Comparison of ENCODE assay signal across 1 cellular context in the genomic region with DNA sequence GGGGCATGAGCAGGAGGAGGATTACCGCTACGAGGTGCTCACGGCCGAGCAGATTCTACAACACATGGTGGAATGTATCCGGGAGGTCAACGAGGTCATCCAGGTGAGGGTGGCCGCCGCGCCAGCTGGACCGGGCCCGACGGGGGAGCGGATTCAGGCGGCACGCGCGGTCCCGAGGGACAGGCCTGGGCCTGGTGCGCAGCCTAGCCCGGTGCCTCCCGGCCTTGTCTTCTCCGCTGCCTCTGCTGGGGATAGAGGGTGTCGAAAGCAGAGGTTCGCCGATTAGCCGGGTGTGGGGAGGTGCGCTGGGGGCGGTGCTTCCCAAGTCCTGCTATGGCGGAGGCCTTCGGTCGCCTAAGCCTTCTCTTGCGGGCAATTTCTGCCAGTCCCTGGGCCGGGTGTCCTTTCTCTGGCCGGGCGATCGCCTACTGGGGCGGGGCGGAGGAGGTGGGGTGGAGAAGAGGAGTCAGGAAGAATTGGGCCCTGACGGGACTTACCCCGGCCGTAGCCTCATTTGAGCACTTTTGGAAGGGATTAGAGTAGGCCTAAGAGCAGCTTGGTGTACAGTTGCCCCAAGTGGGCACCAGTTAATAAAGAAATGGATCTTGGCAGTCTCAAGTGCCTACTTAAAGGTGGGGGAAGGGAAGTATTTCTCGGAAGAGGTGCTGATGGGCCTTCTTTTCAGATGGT.
TF ChIP-seq lines count a peak whose summit lies in the region.

No MANE protein-coding gene starts in this region.

TF ChIP-seq in HepG2, 621 proteins besides CTCF, POLR2A, EP300 and RAD21 (continued from another document and continues in another):
- TF ChIP-seq, protein P1, sequence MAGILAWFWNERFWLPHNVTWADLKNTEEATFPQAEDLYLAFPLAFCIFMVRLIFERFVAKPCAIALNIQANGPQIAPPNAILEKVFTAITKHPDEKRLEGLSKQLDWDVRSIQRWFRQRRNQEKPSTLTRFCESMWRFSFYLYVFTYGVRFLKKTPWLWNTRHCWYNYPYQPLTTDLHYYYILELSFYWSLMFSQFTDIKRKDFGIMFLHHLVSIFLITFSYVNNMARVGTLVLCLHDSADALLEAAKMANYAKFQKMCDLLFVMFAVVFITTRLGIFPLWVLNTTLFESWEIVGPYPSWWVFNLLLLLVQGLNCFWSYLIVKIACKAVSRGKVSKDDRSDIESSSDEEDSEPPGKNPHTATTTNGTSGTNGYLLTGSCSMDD (CRISPR knock-in tag; IDR thresholded peaks at IDR 0.05): no peak
- TF ChIP-seq ZNF709 (CRISPR knock-in tag; IDR thresholded peaks at IDR 0.05): no peak
- TF ChIP-seq ZC3H4 (CRISPR knock-in tag; IDR thresholded peaks at IDR 0.05; ENCODE audit: borderline replicate concordance): no peak
- TF ChIP-seq REPIN1 (CRISPR knock-in tag; IDR thresholded peaks at IDR 0.05; ENCODE audit: borderline replicate concordance, low read depth): no peak
- TF ChIP-seq ARID5B (CRISPR knock-in tag; IDR thresholded peaks at IDR 0.05): peak; percentile 17; the same call in 1 of the 2 replicates
- no peak for TF ChIP-seq ZNF781 (CRISPR knock-in tag; IDR thresholded peaks at IDR 0.05; ENCODE audit: borderline replicate concordance, not compliant biosample characterization)
- TF ChIP-seq MED1 (CRISPR knock-in tag; IDR thresholded peaks at IDR 0.05): 0 out of 2 replicates have a peak, but pooled peaks have one; percentile 42
- peak; percentile 66; the same call in 1 of the 2 replicates for TF ChIP-seq TAF1 (CRISPR knock-in tag; IDR thresholded peaks at IDR 0.05)
- TF ChIP-seq TBP (CRISPR knock-in tag; IDR thresholded peaks at IDR 0.05): no peak
- 0 out of 2 replicates have a peak, but pooled peaks have one; percentile 30 for TF ChIP-seq HOXD1 (CRISPR knock-in tag; IDR thresholded peaks at IDR 0.05)
- no peak for TF ChIP-seq ZNF563 (CRISPR knock-in tag; IDR thresholded peaks at IDR 0.05)
- TF ChIP-seq ZNF598 (CRISPR knock-in tag; IDR thresholded peaks at IDR 0.05; ENCODE audit: borderline replicate concordance): peak; percentile 53; the same call in 1 of the 2 replicates
- no peak; the same call in 1 of the 2 replicates for TF ChIP-seq PHF20 (CRISPR knock-in tag; IDR thresholded peaks at IDR 0.05)
- no peak for TF ChIP-seq HNRNPK (IDR thresholded peaks at IDR 0.05; ENCODE audit: low read depth, low read length, poor library complexity, severe bottlenecking)
- TF ChIP-seq ZNF780A (CRISPR knock-in tag; IDR thresholded peaks at IDR 0.05): no peak
- 0 out of 2 replicates have a peak, but pooled peaks have one; percentile 25 for TF ChIP-seq ZIK1 (CRISPR knock-in tag; IDR thresholded peaks at IDR 0.05; ENCODE audit: borderline replicate concordance, low read depth)
- TF ChIP-seq, protein P2, sequence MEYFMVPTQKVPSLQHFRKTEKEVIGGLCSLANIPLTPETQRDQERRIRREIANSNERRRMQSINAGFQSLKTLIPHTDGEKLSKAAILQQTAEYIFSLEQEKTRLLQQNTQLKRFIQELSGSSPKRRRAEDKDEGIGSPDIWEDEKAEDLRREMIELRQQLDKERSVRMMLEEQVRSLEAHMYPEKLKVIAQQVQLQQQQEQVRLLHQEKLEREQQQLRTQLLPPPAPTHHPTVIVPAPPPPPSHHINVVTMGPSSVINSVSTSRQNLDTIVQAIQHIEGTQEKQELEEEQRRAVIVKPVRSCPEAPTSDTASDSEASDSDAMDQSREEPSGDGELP (IDR thresholded peaks at IDR 0.05; ENCODE audit: borderline replicate concordance, low read depth): peak; percentile 41; the same call in 1 of the 2 replicates
- no peak for TF ChIP-seq KAT8 (CRISPR knock-in tag; IDR thresholded peaks at IDR 0.05)
- TF ChIP-seq GTF3A (CRISPR knock-in tag; conservative IDR thresholded peaks at IDR 0.05): 0 out of 2 replicates have a peak, but pooled peaks have one; percentile 10
- TF ChIP-seq ZNF674 (CRISPR knock-in tag; IDR thresholded peaks at IDR 0.05; ENCODE audit: low read depth): 0 out of 2 replicates have a peak, but pooled peaks have one; percentile 11
- TF ChIP-seq HDAC1 (CRISPR knock-in tag; IDR thresholded peaks at IDR 0.05): 0 out of 2 replicates have a peak, but pooled peaks have one; percentile 20
- TF ChIP-seq, protein P3, sequence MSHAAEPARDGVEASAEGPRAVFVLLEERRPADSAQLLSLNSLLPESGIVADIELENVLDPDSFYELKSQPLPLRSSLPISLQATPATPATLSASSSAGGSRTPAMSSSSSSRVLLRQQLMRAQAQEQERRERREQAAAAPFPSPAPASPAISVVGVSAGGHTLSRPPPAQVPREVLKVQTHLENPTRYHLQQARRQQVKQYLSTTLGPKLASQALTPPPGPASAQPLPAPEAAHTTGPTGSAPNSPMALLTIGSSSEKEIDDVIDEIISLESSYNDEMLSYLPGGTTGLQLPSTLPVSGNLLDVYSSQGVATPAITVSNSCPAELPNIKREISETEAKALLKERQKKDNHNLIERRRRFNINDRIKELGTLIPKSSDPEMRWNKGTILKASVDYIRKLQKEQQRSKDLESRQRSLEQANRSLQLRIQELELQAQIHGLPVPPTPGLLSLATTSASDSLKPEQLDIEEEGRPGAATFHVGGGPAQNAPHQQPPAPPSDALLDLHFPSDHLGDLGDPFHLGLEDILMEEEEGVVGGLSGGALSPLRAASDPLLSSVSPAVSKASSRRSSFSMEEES (CRISPR knock-in tag; IDR thresholded peaks at IDR 0.05): no peak
- TF ChIP-seq, protein P4, sequence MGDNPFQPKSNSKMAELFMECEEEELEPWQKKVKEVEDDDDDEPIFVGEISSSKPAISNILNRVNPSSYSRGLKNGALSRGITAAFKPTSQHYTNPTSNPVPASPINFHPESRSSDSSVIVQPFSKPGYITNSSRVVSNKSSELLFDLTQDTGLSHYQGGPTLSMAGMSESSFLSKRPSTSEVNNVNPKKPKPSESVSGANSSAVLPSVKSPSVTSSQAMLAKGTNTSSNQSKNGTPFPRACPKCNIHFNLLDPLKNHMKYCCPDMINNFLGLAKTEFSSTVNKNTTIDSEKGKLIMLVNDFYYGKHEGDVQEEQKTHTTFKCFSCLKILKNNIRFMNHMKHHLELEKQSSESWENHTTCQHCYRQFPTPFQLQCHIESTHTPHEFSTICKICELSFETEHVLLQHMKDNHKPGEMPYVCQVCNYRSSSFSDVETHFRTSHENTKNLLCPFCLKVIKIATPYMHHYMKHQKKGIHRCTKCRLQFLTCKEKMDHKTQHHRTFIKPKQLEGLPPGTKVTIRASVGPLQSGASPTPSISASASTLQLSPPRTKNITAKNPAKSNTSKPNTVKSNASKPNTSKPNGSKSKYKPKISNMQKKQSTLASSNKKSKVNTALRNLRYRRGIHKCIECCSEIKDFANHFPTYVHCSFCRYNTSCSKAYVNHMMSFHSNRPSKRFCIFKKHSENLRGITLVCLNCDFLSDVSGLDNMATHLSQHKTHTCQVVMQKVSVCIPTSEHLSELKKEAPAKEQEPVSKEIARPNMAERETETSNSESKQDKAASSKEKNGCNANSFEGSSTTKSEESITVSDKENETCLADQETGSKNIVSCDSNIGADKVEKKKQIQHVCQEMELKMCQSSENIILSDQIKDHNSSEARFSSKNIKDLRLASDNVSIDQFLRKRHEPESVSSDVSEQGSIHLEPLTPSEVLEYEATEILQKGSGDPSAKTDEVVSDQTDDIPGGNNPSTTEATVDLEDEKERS (CRISPR knock-in tag; IDR thresholded peaks at IDR 0.05): no peak
- 0 out of 2 replicates have a peak, but pooled peaks have one; percentile 21 for TF ChIP-seq CSRNP1 (CRISPR knock-in tag; IDR thresholded peaks at IDR 0.05)
- TF ChIP-seq ZNF672 (CRISPR knock-in tag; IDR thresholded peaks at IDR 0.05): no peak
- no peak for TF ChIP-seq GPBP1L1 (CRISPR knock-in tag; IDR thresholded peaks at IDR 0.05)
- no peak for TF ChIP-seq HNF1A (IDR thresholded peaks at IDR 0.05; ENCODE audit: low read depth)
- TF ChIP-seq HNF1A (CRISPR knock-in tag; IDR thresholded peaks at IDR 0.05; ENCODE audit: borderline replicate concordance): no peak; the same call in 1 of the 2 replicates
- no peak for TF ChIP-seq ZNF749 (CRISPR knock-in tag; IDR thresholded peaks at IDR 0.05; ENCODE audit: borderline replicate concordance)
- TF ChIP-seq SAP130 (CRISPR knock-in tag; IDR thresholded peaks at IDR 0.05; ENCODE audit: low read depth): peak; percentile 45; the same call in 1 of the 2 replicates
- TF ChIP-seq XRCC5 (optimal IDR thresholded peaks at IDR 0.05; ENCODE audit: low read length): no peak
- no peak; the same call in 1 of the 2 replicates for TF ChIP-seq ZNF333 (CRISPR knock-in tag; IDR thresholded peaks at IDR 0.05; ENCODE audit: borderline replicate concordance)
- peak; percentile 36; the same call in 1 of the 2 replicates for TF ChIP-seq FOXK1 (CRISPR knock-in tag; IDR thresholded peaks at IDR 0.05; ENCODE audit: borderline replicate concordance, low read depth)
- no peak for TF ChIP-seq ZNF280B (CRISPR knock-in tag; IDR thresholded peaks at IDR 0.05; ENCODE audit: borderline replicate concordance)
